ENCODE assay signal across 14 cellular contexts in genomic region chr2:48914477-48915077, GRCh38.
A peak's percentile ranks its signal among the peaks of the same experiment; 100 is the strongest.
DNase-seq lines count a peak whose midpoint lies in the region; ATAC-seq lines count a peak whose summit lies in the region.
"Had no signal": no experiment of that assay in that cellular context is flagged by ENCODE, and none has a peak within 500 bp of the region (broad histone marks: within the 10 kb centered on the region; RNA-seq: fewer than 3 reads in every experiment).

No MANE protein-coding gene starts in this region.

- no peak for DNase-seq in CD8-positive, alpha-beta memory T cell
- DNase-seq in NCI-H2107 (lab: John Stamatoyannopoulos, UW) (no peak), LoVo (ENCODE audit: low spot score) (no peak)
- DNase-seq: NCI-H2171, right cardiac atrium, thyroid gland had no signal

- CTCF ChIA-PET in CD8-positive, alpha-beta memory T cell (lab: Charles Lee): no interaction called here

- no peak overlapping the region for H3K27ac Mint-ChIP-seq in CD8-positive, alpha-beta memory T cell
- H3K27ac Mint-ChIP-seq in activated T-helper 17 cell treated with anti-CD3 and anti-CD28 coated beads, Interleukin-2, amount 50 U/mL, for 72 hours: no peak overlapping the region
- H3K27ac Mint-ChIP-seq: IgD-negative memory B cell had no signal

- H3K4me3 ChIP-seq in BLaER1: no peak overlapping the region
- H3K4me3 ChIP-seq in CD8-positive, alpha-beta memory T cell (ENCODE audit: low read length): no peak overlapping the region
- H3K4me3 ChIP-seq: coronary artery, thyroid gland had no signal

- H3K4me3 Mint-ChIP-seq in CD8-positive, alpha-beta memory T cell: no peak overlapping the region
- no peak overlapping the region for H3K4me3 Mint-ChIP-seq in activated T-helper 17 cell treated with anti-CD3 and anti-CD28 coated beads, Interleukin-2, amount 50 U/mL, for 72 hours
- H3K4me3 Mint-ChIP-seq: IgD-negative memory B cell had no signal

- H3K4me1 ChIP-seq in BLaER1: peaks cover 17% of the 10 kb centered on the region; the same call in 1 of the 2 replicates
- H3K4me1 ChIP-seq in CD8-positive, alpha-beta memory T cell (ENCODE audit: insufficient read depth, low read length): no peaks in the 10 kb centered on the region
- H3K4me1 ChIP-seq: thyroid gland had no signal

- H3K36me3 Mint-ChIP-seq in CD8-positive, alpha-beta memory T cell: no peaks in the 10 kb centered on the region
- H3K36me3 Mint-ChIP-seq in activated T-helper 17 cell treated with anti-CD3 and anti-CD28 coated beads, Interleukin-2, amount 50 U/mL, for 72 hours (ENCODE audit: low read depth): no peaks in the 10 kb centered on the region
- H3K36me3 Mint-ChIP-seq: IgD-negative memory B cell had no signal

- H4K20me1 ChIP-seq in BLaER1: no peaks in the 10 kb centered on the region

- H3K27ac ChIP-seq in BLaER1: no peak overlapping the region
- no peak overlapping the region for H3K27ac ChIP-seq in CD8-positive, alpha-beta memory T cell (ENCODE audit: low read depth, low read length)
- H3K27ac ChIP-seq: coronary artery, thyroid gland had no signal

- H3K27me3 Mint-ChIP-seq in CD8-positive, alpha-beta memory T cell: no peaks in the 10 kb centered on the region
- H3K27me3 Mint-ChIP-seq in activated T-helper 17 cell treated with anti-CD3 and anti-CD28 coated beads, Interleukin-2, amount 50 U/mL, for 72 hours: no peaks in the 10 kb centered on the region

- peaks cover 0 to 5% (median 1%) of the 10 kb centered on the region in 5 donors for H3K9me3 Mint-ChIP-seq in CD8-positive, alpha-beta memory T cell
- no peaks in the 10 kb centered on the region for H3K9me3 Mint-ChIP-seq in activated T-helper 17 cell treated with anti-CD3 and anti-CD28 coated beads, Interleukin-2, amount 50 U/mL, for 72 hours

- 0 out of 2 replicates have a peak, but pooled peaks cover 6% of the 10 kb centered on the region for H3K9me3 ChIP-seq in BLaER1
- no peaks in the 10 kb centered on the region for H3K9me3 ChIP-seq in CD8-positive, alpha-beta memory T cell (ENCODE audit: low read length)
- H3K9me3 ChIP-seq: thyroid gland had no signal

- POLR2A ChIA-PET in CD8-positive, alpha-beta memory T cell (lab: Charles Lee): no interaction called here

- peak overlapping the region; percentile 28 for H3K4me2 ChIP-seq in BLaER1

- no peaks in the 10 kb centered on the region for H3K36me3 ChIP-seq in BLaER1
- no peaks in the 10 kb centered on the region for H3K36me3 ChIP-seq in CD8-positive, alpha-beta memory T cell (ENCODE audit: insufficient read depth, low read length)
- H3K36me3 ChIP-seq: thyroid gland had no signal

- no peaks in the 10 kb centered on the region for H3K4me1 Mint-ChIP-seq in CD8-positive, alpha-beta memory T cell
- H3K4me1 Mint-ChIP-seq in activated T-helper 17 cell treated with anti-CD3 and anti-CD28 coated beads, Interleukin-2, amount 50 U/mL, for 72 hours: no peaks in the 10 kb centered on the region
- H3K4me1 Mint-ChIP-seq: IgD-negative memory B cell had no signal

- H3K27me3 ChIP-seq in BLaER1: no peaks in the 10 kb centered on the region
- no peaks in the 10 kb centered on the region for H3K27me3 ChIP-seq in CD8-positive, alpha-beta memory T cell (ENCODE audit: insufficient read depth, low read length, poor library complexity, severe bottlenecking)
- H3K27me3 ChIP-seq: thyroid gland had no signal

- no peak overlapping the region for H3K9ac ChIP-seq in BLaER1

- ATAC-seq in GM19025 (IDR thresholded peaks at IDR 0.05; ENCODE audit: low read depth, unreplicated experiment) (peak; percentile 66), HG02678 (IDR thresholded peaks at IDR 0.05; ENCODE audit: unreplicated experiment) (peak; percentile 84), HG03520 (IDR thresholded peaks at IDR 0.05; ENCODE audit: unreplicated experiment) (peak; percentile 81)
- ATAC-seq in activated T-helper 17 cell treated with anti-CD3 and anti-CD28 coated beads, Interleukin-2, amount 50 U/mL, for 72 hours (replicated peaks): no peak
- ATAC-seq: Panc1, right cardiac atrium had no signal
